Comparison of ENCODE assay signal across 16 cellular contexts in the genomic region with DNA sequence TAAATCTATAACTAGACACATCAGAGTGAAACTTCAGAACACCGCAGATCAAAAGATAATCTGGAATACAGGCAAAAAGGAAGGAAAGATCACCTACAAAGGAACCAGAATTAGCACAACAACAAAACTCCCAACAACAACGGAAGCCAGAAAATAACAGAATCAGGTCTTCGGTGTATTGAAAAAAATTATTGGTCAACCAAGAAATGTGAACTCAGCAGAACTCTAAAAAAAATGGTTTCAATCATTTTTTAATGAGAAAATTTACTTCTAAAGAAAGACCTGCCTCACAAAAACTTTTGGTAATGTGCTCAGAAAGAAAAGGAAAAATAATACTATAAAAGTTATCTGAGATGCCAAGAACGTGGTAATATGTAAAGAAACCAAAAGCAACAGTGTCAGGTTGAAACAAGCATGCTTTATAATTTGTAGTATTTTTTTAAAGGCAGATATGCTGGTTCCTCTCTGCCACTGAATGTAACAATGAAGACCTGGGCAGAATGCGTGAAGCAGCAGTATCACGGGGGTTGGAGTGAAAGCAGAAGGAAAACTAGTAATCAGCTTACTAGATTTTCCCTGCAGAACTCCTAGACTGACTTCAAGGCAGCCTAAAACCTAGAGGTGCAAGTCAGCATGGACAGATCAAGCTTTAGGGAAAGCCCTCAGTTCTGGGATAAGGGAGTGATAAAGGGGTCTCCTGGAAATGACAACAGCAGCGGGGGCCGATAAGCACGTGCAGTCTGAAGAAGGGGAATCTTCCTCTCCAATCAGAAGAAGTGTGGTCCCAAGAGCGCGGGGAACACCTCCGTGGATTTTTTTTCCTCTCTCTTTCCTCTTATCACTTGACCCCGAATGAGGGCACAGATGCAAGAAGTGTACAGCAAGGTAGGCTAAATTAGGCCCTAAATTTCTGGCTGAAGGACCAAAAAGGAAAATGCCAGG.
"Had no signal": no experiment of that assay in that cellular context is flagged by ENCODE, and none has a peak within 500 bp of the region (broad histone marks: within the 10 kb centered on the region; RNA-seq: fewer than 3 reads in every experiment).

No MANE protein-coding gene starts in this region.

- H3K36me3 ChIP-seq: heart left ventricle, sigmoid colon, suprapubic skin, upper lobe of left lung had no signal

- DNase-seq: activated CD4-positive, alpha-beta T cell treated with anti-CD3 and anti-CD28 coated beads for 1 hour; activated CD8-positive, alpha-beta memory T cell treated with anti-CD3 and anti-CD28 coated beads, Interleukin-2, amount 50 U/mL, for 48 hours; activated CD8-positive, alpha-beta T cell treated with anti-CD3 and anti-CD28 coated beads, Interleukin-2, amount 10 ng/mL, durations not matched to agents 7 days and 5 days; activated naive CD4-positive, alpha-beta T cell; caudate nucleus; effector CD4-positive, alpha-beta T cell; heart left ventricle; nephron progenitor cell; sigmoid colon; stimulated activated CD4-positive, alpha-beta T cell treated with anti-CD3 and anti-CD28 coated beads, Interleukin-2, amount 100 ng/mL, for 24 hours; stimulated activated naive CD8-positive, alpha-beta T cell treated with anti-CD3 and anti-CD28 coated beads, Interleukin-15, Interleukin-2, amounts not matched to agents 100 U/mL and 50 U/mL, for 24 hours; upper lobe of left lung had no signal

- H3K27ac ChIP-seq: coronary artery, heart left ventricle, sigmoid colon, suprapubic skin had no signal

- H3K27ac Mint-ChIP-seq: activated CD8-positive, alpha-beta T cell treated with anti-CD3 and anti-CD28 coated beads, Interleukin-2, amount 10 ng/mL, durations not matched to agents 7 days and 5 days; memory B cell; nephron progenitor cell had no signal

- H3K9me3 ChIP-seq: heart left ventricle, sigmoid colon, suprapubic skin, upper lobe of left lung had no signal

- ATAC-seq: activated CD8-positive, alpha-beta T cell treated with anti-CD3 and anti-CD28 coated beads, Interleukin-2, amount 10 ng/mL, durations not matched to agents 7 days and 5 days; heart left ventricle; left lobe of liver; stimulated activated naive CD8-positive, alpha-beta T cell treated with anti-CD3 and anti-CD28 coated beads, Interleukin-15, Interleukin-2, amounts not matched to agents 100 U/mL and 50 U/mL, for 24 hours had no signal

- H3K27me3 ChIP-seq: suprapubic skin, upper lobe of left lung had no signal

- H3K4me3 Mint-ChIP-seq: activated CD8-positive, alpha-beta T cell treated with anti-CD3 and anti-CD28 coated beads, Interleukin-2, amount 10 ng/mL, durations not matched to agents 7 days and 5 days; memory B cell; nephron progenitor cell had no signal

- H3K4me3 ChIP-seq: coronary artery, heart left ventricle, sigmoid colon, suprapubic skin, upper lobe of left lung had no signal

- H3K9me3 Mint-ChIP-seq: memory B cell had no signal
